27 cellular contexts compared by ENCODE assay signal in the genomic region with DNA sequence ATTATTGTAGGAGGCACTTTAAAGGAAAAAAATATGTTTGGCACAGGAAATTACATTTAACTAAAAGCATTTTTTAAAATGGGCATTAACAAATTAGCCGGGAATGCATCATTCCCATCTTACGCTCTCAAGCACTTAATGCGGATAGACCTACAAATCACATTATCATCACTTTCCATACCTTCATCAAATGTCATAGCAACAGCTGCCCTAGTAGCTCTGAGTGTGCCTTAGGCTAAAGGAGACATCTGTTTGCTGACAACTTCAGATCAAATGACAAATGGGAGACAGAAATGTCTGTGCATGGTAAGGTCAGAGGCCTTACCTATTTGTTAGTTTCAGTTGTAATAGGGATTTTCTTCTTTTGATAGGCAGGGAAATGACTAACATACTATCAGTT.
DNase-seq lines count a peak whose midpoint lies in the region; ATAC-seq, FAIRE-seq and TF ChIP-seq lines count a peak whose summit lies in the region.
"Had no signal": no experiment of that assay in that cellular context is flagged by ENCODE, and none has a peak within 500 bp of the region (broad histone marks: within the 10 kb centered on the region; RNA-seq: fewer than 3 reads in every experiment).

No MANE protein-coding gene starts in this region.

- ATAC-seq in GM12878 (peak; percentile 56), HG02678 (IDR thresholded peaks at IDR 0.05; ENCODE audit: unreplicated experiment) (no peak)
- ATAC-seq: activated CD4-positive, alpha-beta T cell treated with anti-CD3 and anti-CD28 coated beads for 36 hours; activated CD8-positive, alpha-beta T cell treated with anti-CD3 and anti-CD28 coated beads, Interleukin-2, amount 10 ng/mL, durations not matched to agents 7 days and 5 days; foreskin keratinocyte; heart right ventricle; pancreas; right lobe of liver had no signal

- H3K4me2 ChIP-seq in GM12878 (ENCODE audit: control insufficient read depth, insufficient read depth): no peak overlapping the region

- H3K4me1 ChIP-seq in GM12878 (ENCODE audit: control insufficient read depth, insufficient read depth, low read length): no peaks in the 10 kb centered on the region
- H3K4me1 ChIP-seq: esophagus muscularis mucosa, foreskin keratinocyte, heart right ventricle, pancreas, right lobe of liver, transverse colon had no signal

- TF ChIP-seq CTCF in GM12878 (IDR thresholded peaks at IDR 0.05 in 2 of 3, conservative IDR thresholded peaks at IDR 0.05 in 1 of 3; ENCODE audit: control insufficient read depth in 2 of 3, extremely low read depth in 1 of 3, insufficient read depth in 1 of 3, low read depth in 3 of 3, low read length in 3 of 3): no peak

- H3K9ac ChIP-seq in GM12878 (ENCODE audit: control insufficient read depth, insufficient read depth, low read length): no peak overlapping the region

- no TSS peak for BruUV-seq in GM12878 (replicated peaks; lab: Mats Ljungman, UMichigan)

- RAD21 ChIA-PET in GM12878 (lab: Charles Lee; ENCODE audit: unreplicated experiment): no interaction called here

- no peaks in the 10 kb centered on the region for H3K36me3 ChIP-seq in GM12878 (ENCODE audit: control insufficient read depth in 2 of 2, insufficient read depth in 2 of 2, low read length in 1 of 2)
- H3K36me3 ChIP-seq: esophagus muscularis mucosa, heart right ventricle, pancreas, right lobe of liver, transverse colon had no signal

- TF ChIP-seq POLR2A in GM12878 (IDR thresholded peaks at IDR 0.05; ENCODE audit: low read depth, low read length): no peak

- no peak for FAIRE-seq in GM12878 (lab: Jason Lieb, UNC)
- FAIRE-seq: A204.1, G401.6, pancreas had no signal

- in situ Hi-C loops in GM12878 (cut with MboI): no loop called here

- no peaks in the 10 kb centered on the region for H3K27me3 ChIP-seq in GM12878 (replicated peaks in 1 of 2; ENCODE audit: control insufficient read depth in 2 of 2, insufficient read depth in 2 of 2, low read length in 1 of 2)
- H3K27me3 ChIP-seq: esophagus muscularis mucosa, foreskin keratinocyte, heart right ventricle, pancreas, right lobe of liver, transverse colon had no signal

- peak; percentile 28 for DNase-seq in NCI-H1436 (lab: John Stamatoyannopoulos, UW)
- no peak for DNase-seq in NCI-H1436 treated with DMSO at 0.1 percent for 48 hours (lab: John Stamatoyannopoulos, UW)
- DNase-seq in NCI-H146 (lab: John Stamatoyannopoulos, UW): peak; percentile 71
- peak; percentile 79 to 82 for DNase-seq in NCI-H526 (lab: John Stamatoyannopoulos, UW)
- DNase-seq in GM12878 (ENCODE audit: low read depth, low spot score): no peak
- DNase-seq in NCI-H446 treated with DMSO at 0.1 percent for 48 hours (lab: John Stamatoyannopoulos, UW): no peak
- DNase-seq in ecto neural progenitor cell (ENCODE audit: low spot score): no peak
- DNase-seq: activated CD4-positive, alpha-beta T cell treated with anti-CD3 and anti-CD28 coated beads for 36 hours; activated CD8-positive, alpha-beta T cell treated with anti-CD3 and anti-CD28 coated beads, Interleukin-2, amount 10 ng/mL, durations not matched to agents 7 days and 5 days; activated naive CD8-positive, alpha-beta T cell treated with anti-CD3 and anti-CD28 coated beads, Interleukin-2, amount 10 ng/mL, durations not matched to agents 7 days and 5 days; AML-193; CD4-positive, alpha-beta memory T cell; central memory CD4-positive, alpha-beta T cell; foreskin keratinocyte; H7; heart right ventricle; nephron progenitor cell; pancreas; right lobe of liver; RPMI8226; stimulated activated CD4-positive, alpha-beta T cell treated with anti-CD3 and anti-CD28 coated beads, Interleukin-2, amount 100 ng/mL, for 48 hours; T-helper 2 cell; transverse colon had no signal

- H3K4me3 ChIP-seq in GM12878: no peak overlapping the region
- H3K4me3 ChIP-seq: esophagus muscularis mucosa, heart right ventricle, pancreas, right lobe of liver, transverse colon had no signal

- no peaks in the 10 kb centered on the region for H3K9me3 ChIP-seq in GM12878 (replicated peaks; ENCODE audit: control insufficient read depth, insufficient read depth, low read length)
- H3K9me3 ChIP-seq: esophagus muscularis mucosa, heart right ventricle, pancreas, right lobe of liver, transverse colon had no signal

- SMC1A ChIA-PET in GM12878 (lab: Charles Lee; ENCODE audit: uncharacterized antibody, unreplicated experiment): no interaction called here

- no peak overlapping the region for H2AFZ ChIP-seq in GM12878 (ENCODE audit: control insufficient read depth, low read depth, low read length)

- POLR2A ChIA-PET in GM12878 (lab: Charles Lee): no interaction called here

- no peak for TF ChIP-seq EP300 in GM12878 (IDR thresholded peaks at IDR 0.05; ENCODE audit: borderline replicate concordance in 1 of 2, control insufficient read depth in 1 of 2, low read depth in 2 of 2, low read length in 2 of 2)

- 75% methylated on average over 3 of the region's 3 CpGs for WGBS in GM12878 (ENCODE audit: insufficient coverage, insufficient replicate concordance, low lambda C conversion rate, missing lambda C conversion rate)

- intact Hi-C loops in GM12878 (cut with micrococcal nuclease; ENCODE audit: unreplicated experiment): no loop called here

- no peaks in the 10 kb centered on the region for H3K79me2 ChIP-seq in GM12878 (ENCODE audit: control insufficient read depth, insufficient read depth, low read length)

- H4K20me1 ChIP-seq in GM12878 (ENCODE audit: control insufficient read depth, insufficient read depth): no peaks in the 10 kb centered on the region

- no peak for TF ChIP-seq RAD21 in GM12878 (IDR thresholded peaks at IDR 0.05; ENCODE audit: insufficient read depth, low read depth, low read length)

- H3K27ac ChIP-seq in GM12878 (ENCODE audit: control insufficient read depth, insufficient read depth): no peak overlapping the region
- H3K27ac ChIP-seq: esophagus muscularis mucosa, foreskin keratinocyte, heart right ventricle, pancreas, right lobe of liver, transverse colon had no signal

- CTCF ChIA-PET in GM12878 (lab: Yijun Ruan, JAX): no interaction called here

TF ChIP-seq in GM12878, 131 proteins besides CTCF, POLR2A, EP300 and RAD21:
- TF ChIP-seq RUNX3 (IDR thresholded peaks at IDR 0.05; ENCODE audit: low read length): no peak
- TF ChIP-seq TCF3 (IDR thresholded peaks at IDR 0.05; ENCODE audit: borderline replicate concordance, insufficient read depth, low read depth, low read length): no peak
- TF ChIP-seq, protein P1, sequence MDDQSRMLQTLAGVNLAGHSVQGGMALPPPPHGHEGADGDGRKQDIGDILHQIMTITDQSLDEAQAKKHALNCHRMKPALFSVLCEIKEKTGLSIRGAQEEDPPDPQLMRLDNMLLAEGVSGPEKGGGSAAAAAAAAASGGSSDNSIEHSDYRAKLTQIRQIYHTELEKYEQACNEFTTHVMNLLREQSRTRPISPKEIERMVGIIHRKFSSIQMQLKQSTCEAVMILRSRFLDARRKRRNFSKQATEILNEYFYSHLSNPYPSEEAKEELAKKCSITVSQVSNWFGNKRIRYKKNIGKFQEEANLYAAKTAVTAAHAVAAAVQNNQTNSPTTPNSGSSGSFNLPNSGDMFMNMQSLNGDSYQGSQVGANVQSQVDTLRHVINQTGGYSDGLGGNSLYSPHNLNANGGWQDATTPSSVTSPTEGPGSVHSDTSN (IDR thresholded peaks at IDR 0.05; ENCODE audit: insufficient replicate concordance, low read depth, low read length): peak; percentile 33
- TF ChIP-seq HDAC6 (IDR thresholded peaks at IDR 0.05; ENCODE audit: unreplicated experiment): no peak
- peak; percentile 67; the same call in 1 of the 2 replicates for TF ChIP-seq NR2F1 (conservative IDR thresholded peaks at IDR 0.05)
- no peak for TF ChIP-seq MXI1 (IDR thresholded peaks at IDR 0.05; ENCODE audit: low read depth, low read length)
- no peak for TF ChIP-seq CBFB (IDR thresholded peaks at IDR 0.05; ENCODE audit: low read depth)
TF ChIP-seq in GM12878: peak in this region for 2.

Comparison
In these comparisons a context has a peak if more than half of its experiments do, and no peak if none do; other contexts are left out.
1. DNase-seq: peak in NCI-H1436 (single experiment), NCI-H146 (single experiment) and NCI-H526 (2 of 2); none in NCI-H1436 treated with DMSO at 0.1 percent for 48 hours (single experiment), GM12878 (single experiment), NCI-H446 treated with DMSO at 0.1 percent for 48 hours (single experiment) and ecto neural progenitor cell (single experiment).